Comparison of ENCODE assay signal across 20 cellular contexts in genomic region chr17:17022011-17022800, GRCh38. TPM values are rescaled to one million over a fixed set of nuclear protein-coding genes. Genes with fewer than 3 reads are reported as not detected.
A peak's percentile ranks its signal among the peaks of the same experiment; 100 is the strongest.
DNase-seq lines count a peak whose midpoint lies in the region; ATAC-seq and TF ChIP-seq lines count a peak whose summit lies in the region.
"Had no signal": no experiment of that assay in that cellular context is flagged by ENCODE, and none has a peak within 500 bp of the region (broad histone marks: within the 10 kb centered on the region; RNA-seq: fewer than 3 reads in every experiment).

No MANE protein-coding gene starts in this region.

- peak overlapping the region; percentile 6 for H3K9ac ChIP-seq in neuronal stem cell (ENCODE audit: low read depth, low read length, poor library complexity)

- no peak overlapping the region for H4K8ac ChIP-seq in neuronal stem cell (ENCODE audit: low read depth, low read length)

- WGBS in neuronal stem cell (ENCODE audit: extremely low coverage in 2 of 2, insufficient read length in 2 of 2, insufficient replicate concordance in 1 of 2), 2 donors = no CpG with 5 or more reads among the region's 9 CpGs

- no peak overlapping the region for H2BK120ac ChIP-seq in neuronal stem cell (ENCODE audit: low read depth, low read length)

- no peak for TF ChIP-seq POLR2A in gastrocnemius medialis (IDR thresholded peaks at IDR 0.05)

- H3K27me3 ChIP-seq in dorsolateral prefrontal cortex = no peaks in the 10 kb centered on the region
- H3K27me3 ChIP-seq in neuronal stem cell (ENCODE audit: control insufficient read depth in 3 of 3, insufficient read depth in 3 of 3, low read depth in 1 of 3, low read length in 3 of 3) = peaks cover 0 to 4% (median 1%) of the 10 kb centered on the region in 3 experiments
- H3K27me3 ChIP-seq in tibial artery = no peaks in the 10 kb centered on the region
- H3K27me3 ChIP-seq in gastrocnemius medialis = no peaks in the 10 kb centered on the region

- ATAC-seq in Right ventricle myocardium superior (ENCODE audit: poor library complexity) (no peak), left ventricle myocardium superior (no peak), GM21717 (IDR thresholded peaks at IDR 0.05; ENCODE audit: unreplicated experiment) (no peak), gastrocnemius medialis (no peak), HG03097 (IDR thresholded peaks at IDR 0.05; ENCODE audit: low FRiP score, unreplicated experiment) (no peak)
- ATAC-seq: T-helper 17 cell had no signal

- H3K27ac ChIP-seq in dorsolateral prefrontal cortex = peak overlapping the region in 57 of 59 donors; percentile 5 to 95 (median 83)
- H3K27ac ChIP-seq in neuronal stem cell (replicated peaks; ENCODE audit: low read length) = no peak overlapping the region
- H3K27ac ChIP-seq in tibial artery = peak overlapping the region; percentile 78 to 79
- no peak overlapping the region for H3K27ac ChIP-seq in gastrocnemius medialis

- in situ Hi-C loops in gastrocnemius medialis (cut with MboI; ENCODE audit: low sequenced_read_pairs in 4 of 4) = loop anchor here in 1 of 4 donors (25.0 kb wide), 2 partner anchors 115 to 265 kb away; partner anchors contain the start of gene COPS3

- no peaks in the 10 kb centered on the region for H3K79me1 ChIP-seq in neuronal stem cell (ENCODE audit: low read depth, low read length)

- no peak overlapping the region for H3K14ac ChIP-seq in neuronal stem cell (ENCODE audit: low read length)

- H4K91ac ChIP-seq in neuronal stem cell (ENCODE audit: low read depth, low read length, poor library complexity) = no peak overlapping the region

- peak overlapping the region; percentile 93 for H2BK15ac ChIP-seq in neuronal stem cell (ENCODE audit: low read length)

- no peak overlapping the region for H2BK12ac ChIP-seq in neuronal stem cell (ENCODE audit: low read length)

- H3K4me3 ChIP-seq in dorsolateral prefrontal cortex = no peak overlapping the region
- no peak overlapping the region for H3K4me3 ChIP-seq in neuronal stem cell (ENCODE audit: low read length in 2 of 2)
- no peak overlapping the region for H3K4me3 ChIP-seq in tibial artery
- no peak overlapping the region for H3K4me3 ChIP-seq in gastrocnemius medialis

- H3K36me3 ChIP-seq in neuronal stem cell (replicated peaks in 1 of 2; ENCODE audit: control insufficient read depth in 2 of 2, insufficient read depth in 2 of 2, low read length in 2 of 2) (no peaks in the 10 kb centered on the region), tibial artery (no peaks in the 10 kb centered on the region), gastrocnemius medialis (no peaks in the 10 kb centered on the region)

- no peak overlapping the region for H3K4me2 ChIP-seq in neuronal stem cell (ENCODE audit: insufficient read depth, low read length, poor library complexity, severe bottlenecking)

- DNase-seq in Right ventricle myocardium superior = peak; percentile 32
- DNase-seq in left ventricle myocardium superior = no peak
- DNase-seq in dorsolateral prefrontal cortex = peak in 1 of 10 donors; percentile 40
- DNase-seq in neuronal stem cell (ENCODE audit: low spot score) = no peak
- no peak for DNase-seq in tibial artery
- DNase-seq in gastrocnemius medialis = no peak
- DNase-seq: 8988T; activated CD4-positive, alpha-beta memory T cell treated with anti-CD3 and anti-CD28 coated beads for 36 hours; activated naive CD4-positive, alpha-beta T cell treated with anti-CD3 and anti-CD28 coated beads for 36 hours; erythroblast; Karpas-422; NCI-H1048; NCI-H2081 treated with DMSO at 0.1 percent for 48 hours; NCI-H510A; SHP77 treated with DMSO at 0.1 percent for 48 hours; T-helper 17 cell had no signal

- no peak overlapping the region for H2AFZ ChIP-seq in neuronal stem cell (ENCODE audit: low read length)

- peak overlapping the region; percentile 93 for H3K18ac ChIP-seq in neuronal stem cell (ENCODE audit: low read length)

- H2AK5ac ChIP-seq in neuronal stem cell (ENCODE audit: low read depth, low read length) = peak overlapping the region; percentile 85

- H3K4ac ChIP-seq in neuronal stem cell (ENCODE audit: low read length) = no peak overlapping the region

- H3K9me3 ChIP-seq in neuronal stem cell (replicated peaks in 1 of 2; ENCODE audit: control insufficient read depth in 2 of 2, insufficient read depth in 1 of 2, low read depth in 1 of 2, low read length in 2 of 2) = no peaks in the 10 kb centered on the region
- H3K9me3 ChIP-seq in tibial artery = no peaks in the 10 kb centered on the region
- no peaks in the 10 kb centered on the region for H3K9me3 ChIP-seq in gastrocnemius medialis

- no peak for TF ChIP-seq CTCF in dorsolateral prefrontal cortex (IDR thresholded peaks at IDR 0.05 in 54 of 56, conservative IDR thresholded peaks at IDR 0.05 in 2 of 56; ENCODE audit: low read depth in 1 of 56, partially characterized antibody in 56 of 56)
- TF ChIP-seq CTCF in tibial artery (IDR thresholded peaks at IDR 0.05) = no peak
- no peak for TF ChIP-seq CTCF in gastrocnemius medialis (IDR thresholded peaks at IDR 0.05 in 4 of 5, conservative IDR thresholded peaks at IDR 0.05 in 1 of 5)

- intact Hi-C loops in Right ventricle myocardium superior (cut with DNase I) = no loop called here
- intact Hi-C loops in left ventricle myocardium superior (cut with micrococcal nuclease) = no loop called here
- intact Hi-C loops in dorsolateral prefrontal cortex (cut with DNase I) = no loop called here
- intact Hi-C loops in tibial artery (cut with DNase I; ENCODE audit: low total_unique reads) = no loop called here
- intact Hi-C loops in gastrocnemius medialis (cut with DNase I; ENCODE audit: low total_unique reads) = no loop called here

- H2BK5ac ChIP-seq in neuronal stem cell (ENCODE audit: low read length) = peak overlapping the region; percentile 75

- H3K4me1 ChIP-seq in neuronal stem cell (ENCODE audit: control insufficient read depth in 2 of 2, insufficient read depth in 1 of 2, low read depth in 1 of 2, low read length in 2 of 2) = peaks cover 11 to 19% of the 10 kb centered on the region in 2 donors
- H3K4me1 ChIP-seq in tibial artery = peaks cover 0 to 42% (median 30%) of the 10 kb centered on the region in 4 donors
- no peaks in the 10 kb centered on the region for H3K4me1 ChIP-seq in gastrocnemius medialis

- H3K23ac ChIP-seq in neuronal stem cell (ENCODE audit: low read depth, low read length, poor library complexity) = no peak overlapping the region

RNA-seq across cellular contexts. Expression of gene MPRIP, which starts 20.1 kb away (rescaled TPM):
- total RNA-seq in Right ventricle myocardium superior (280 TPM), left ventricle myocardium superior (335 TPM), dorsolateral prefrontal cortex (100 to 1,000 TPM; 402 to 682 (median 476) TPM), gastrocnemius medialis (100 to 1,000 TPM in 3 of 4 donors, 10 to 100 TPM in 1; 71.1 to 127 (median 124) TPM)
- polyA plus RNA-seq in neuronal stem cell (2013, experiment 1 of 2) = 67.7 TPM
- polyA plus RNA-seq in neuronal stem cell (2013, experiment 2 of 2) = 72.4 TPM

RNA-seq across cellular contexts. Expression of gene TNFRSF13B, which starts 50.3 kb away (rescaled TPM):
- not detected for total RNA-seq in Right ventricle myocardium superior
- not detected for total RNA-seq in left ventricle myocardium superior
- total RNA-seq in dorsolateral prefrontal cortex = under 1 TPM in 4 of 120 experiments, not detected in 116; 0.22 to 0.76 (median 0.41) TPM
- polyA plus RNA-seq in neuronal stem cell (2013, experiment 1 of 2) = not detected
- polyA plus RNA-seq in neuronal stem cell (2013, experiment 2 of 2) = not detected
- total RNA-seq in gastrocnemius medialis = not detected
- total RNA-seq: activated CD4-positive, alpha-beta memory T cell treated with anti-CD3 and anti-CD28 coated beads for 36 hours; activated naive CD4-positive, alpha-beta T cell treated with anti-CD3 and anti-CD28 coated beads for 36 hours; mesothelial cell of epicardium; renal cortical epithelial cell had no signal

Comparison
In these comparisons a context has a peak if more than half of its experiments do, and no peak if none do; other contexts are left out.
1. H3K27ac ChIP-seq: peak in dorsolateral prefrontal cortex (57 of 59) and tibial artery (2 of 2); none in neuronal stem cell (single experiment) and gastrocnemius medialis (0 of 4).